In the genomic region with DNA sequence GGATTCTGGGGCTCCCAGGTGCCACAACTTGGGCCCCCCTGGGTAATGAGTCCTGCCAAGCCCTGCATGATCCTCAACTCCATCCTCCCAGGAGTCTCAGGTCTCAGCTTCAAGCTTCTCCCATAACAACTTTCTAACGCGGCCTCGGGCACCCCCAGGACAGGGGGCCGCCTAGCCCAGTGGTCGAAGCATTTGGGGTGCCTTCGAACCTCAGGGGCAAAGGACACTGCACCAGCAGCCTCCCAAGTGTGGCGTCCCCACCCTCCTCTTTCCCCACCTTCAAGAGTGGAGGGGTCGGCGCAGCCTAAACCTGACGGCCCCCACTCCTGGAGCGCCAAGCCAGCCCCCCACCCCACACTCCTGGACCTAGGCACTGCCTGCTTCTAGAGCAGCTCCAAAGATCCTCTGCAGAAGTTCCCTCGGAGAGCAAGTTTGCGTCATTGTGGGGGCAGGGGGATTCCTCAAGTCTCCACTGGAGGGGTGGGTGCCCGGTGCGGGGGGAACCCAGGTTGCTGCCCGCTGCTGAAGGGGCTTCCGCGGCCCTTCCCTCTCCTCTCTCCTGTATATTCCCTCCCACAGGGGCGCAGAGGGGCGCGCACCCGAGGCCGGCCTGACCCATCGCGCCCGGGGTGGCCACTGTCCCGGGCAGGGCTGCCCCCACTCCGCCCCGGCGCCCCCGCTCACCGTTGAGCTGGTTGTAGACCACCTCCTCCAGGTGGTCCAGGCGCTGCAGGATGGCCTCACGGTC, we compare ENCODE assay signal across 1 cellular context.
TF ChIP-seq lines count a peak whose summit lies in the region.

No MANE protein-coding gene starts in this region.

TF ChIP-seq in GM23338, 12 proteins besides CTCF, POLR2A, EP300 and RAD21 (continued from another document):
- no peak for TF ChIP-seq NANOG (IDR thresholded peaks at IDR 0.05; ENCODE audit: borderline replicate concordance)
TF ChIP-seq in GM23338: peak in this region for 0.
